Comparison of ENCODE assay signal across 8 cellular contexts in the genomic region with DNA sequence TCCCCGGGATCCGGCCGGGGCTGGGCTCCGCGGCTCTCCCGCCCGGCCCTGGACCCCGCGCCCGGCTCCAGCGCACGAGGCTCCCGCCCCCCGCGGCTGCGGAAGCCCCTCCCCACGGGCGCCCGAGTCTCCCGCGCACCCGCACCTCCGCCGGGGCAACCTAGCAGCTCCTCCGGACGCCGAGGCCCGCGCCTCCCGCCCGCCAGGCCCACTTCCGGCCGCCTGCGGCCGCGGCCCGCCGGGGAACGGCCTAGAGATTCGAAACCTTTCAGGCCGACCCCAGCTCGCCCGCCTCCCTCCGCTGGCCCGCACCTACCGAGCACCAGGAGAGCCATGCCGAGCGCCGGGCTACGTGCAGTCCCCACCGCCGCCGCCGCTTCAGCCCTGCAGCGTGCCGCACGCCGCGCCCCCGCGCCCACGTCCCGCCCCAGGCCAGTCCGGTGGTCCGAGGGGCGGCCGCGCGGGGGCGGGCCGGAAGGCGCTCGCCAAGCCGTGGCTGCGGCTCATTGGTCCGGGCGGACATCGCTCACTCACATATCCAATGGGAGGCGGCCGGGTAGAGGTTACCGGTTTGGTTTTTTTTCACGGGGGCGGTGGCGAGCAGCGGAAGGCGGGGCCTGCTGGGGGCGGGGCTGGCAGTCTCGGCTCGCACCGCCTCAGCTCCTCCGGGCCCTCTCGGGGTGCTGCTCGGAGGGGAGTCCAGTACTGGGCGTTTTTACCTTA. TPM values are rescaled to one million over a fixed set of nuclear protein-coding genes. Genes with fewer than 3 reads are reported as not detected.
A peak's percentile ranks its signal among the peaks of the same experiment; 100 is the strongest.
DNase-seq lines count a peak whose midpoint lies in the region; ATAC-seq, FAIRE-seq and TF ChIP-seq lines count a peak whose summit lies in the region.

TSS of gene PDIA6 (minus strand) at position 424 of the 723 bp plus-strand sequence. CDS start at position 335, 89 bp downstream.

- H3K27me3 ChIP-seq in parathyroid adenoma (ENCODE audit: control insufficient read depth, insufficient read depth, low read length) (no peaks in the 10 kb centered on the region), tibial artery (no peaks in the 10 kb centered on the region)

- peaks cover 20% of the 10 kb centered on the region for H3K79me2 ChIP-seq in parathyroid adenoma

- H3K27ac ChIP-seq in parathyroid adenoma (peak within 1 kb of the TSS; percentile 53), tibial artery (peak within 1 kb of the TSS; percentile 87 to 93)

- intact Hi-C loops in Right ventricle myocardium inferior (cut with DNase I) = loop anchor here (5.0 kb wide), 1 partner anchor 120 kb away; no protein-coding TSS in a partner anchor
- intact Hi-C loops in tibial artery (cut with DNase I; ENCODE audit: low total_unique reads) = loop anchor here (10.0 kb wide), 1 partner anchor 128 kb away; the partner anchor contains the start of gene NOL10

- H3K36me3 ChIP-seq in parathyroid adenoma (ENCODE audit: control insufficient read depth, insufficient read depth, low read length) (peaks cover 2% of the 10 kb centered on the region), tibial artery (no peaks in the 10 kb centered on the region)

- no peaks in the 10 kb centered on the region for H3K9me3 ChIP-seq in parathyroid adenoma (ENCODE audit: control insufficient read depth, low read length)
- no peaks in the 10 kb centered on the region for H3K9me3 ChIP-seq in tibial artery

- TF ChIP-seq POLR2A in GM12891 (IDR thresholded peaks at IDR 0.05; ENCODE audit: low read depth, low read length) = 0 out of 2 replicates have a peak, but pooled peaks have one; percentile 39

- TF ChIP-seq CTCF in parathyroid adenoma (IDR thresholded peaks at IDR 0.05) (no peak), tibial artery (IDR thresholded peaks at IDR 0.05) (peak; percentile 17 to 57)

- H3K4me3 ChIP-seq in parathyroid adenoma (ENCODE audit: low read depth, low read length) (peak within 1 kb of the TSS; percentile 70), tibial artery (peak within 1 kb of the TSS; percentile 84 to 97)

- ATAC-seq in HG02798 (IDR thresholded peaks at IDR 0.05; ENCODE audit: poor library complexity, unreplicated experiment) (peak; percentile 94), Right ventricle myocardium inferior (peak; percentile 99)

- H3K4me2 ChIP-seq in parathyroid adenoma (ENCODE audit: low read length) = peak within 1 kb of the TSS; percentile 91

- FAIRE-seq in GM12891 (lab: Jason Lieb, UNC) = peak; percentile 82

- no peak within 1 kb of the TSS for H3K9ac ChIP-seq in parathyroid adenoma

- peaks cover 8% of the 10 kb centered on the region for H3K4me1 ChIP-seq in parathyroid adenoma
- peaks cover 0 to 43% (median 18%) of the 10 kb centered on the region in 4 donors for H3K4me1 ChIP-seq in tibial artery

- DNase-seq in GM12891 (ENCODE audit: insufficient read length, low spot score) = peak; percentile 88
- DNase-seq in NCI-H1417 treated with DMSO at 0.1 percent for 48 hours (lab: John Stamatoyannopoulos, UW) = peak; percentile 78
- DNase-seq in SW 1271 (lab: John Stamatoyannopoulos, UW) = peak; percentile 88 to 92
- peak; percentile 86 for DNase-seq in activated naive CD8-positive, alpha-beta T cell treated with anti-CD3 and anti-CD28 coated beads, Interleukin-2, amount 50 U/mL, for 16 hours (ENCODE audit: low read depth, low spot score)
- peak; percentile 97 for DNase-seq in Right ventricle myocardium inferior (ENCODE audit: missing footprints)
- DNase-seq in tibial artery = peak; percentile 97 to 99

- peak within 1 kb of the TSS; percentile 90 for H2AFZ ChIP-seq in parathyroid adenoma

TF ChIP-seq in GM12891, 5 proteins besides CTCF, POLR2A, EP300 and RAD21:
- peak; percentile 57 for TF ChIP-seq PAX5 (IDR thresholded peaks at IDR 0.05; ENCODE audit: insufficient read depth, low read length, severe bottlenecking)
- no peak; the same call in 1 of the 2 replicates for TF ChIP-seq POLR2AphosphoS5 (IDR thresholded peaks at IDR 0.05; ENCODE audit: low read depth, low read length)

RNA-seq across cellular contexts. Expression of gene PDIA6, which starts in this region (rescaled TPM):
- 141 TPM for polyA plus RNA-seq in GM12891 (2012; ENCODE audit: low read depth, missing spikeins)
- total RNA-seq in Right ventricle myocardium inferior = 125 TPM

Comparison
In these comparisons a context has a peak if more than half of its experiments do, and no peak if none do; other contexts are left out.
1. Peak in every context shown above with its lines: DNase-seq, ATAC-seq, H3K4me3 ChIP-seq and H3K27ac ChIP-seq.